Comparison of ENCODE assay signal across 2 cellular contexts in genomic region chr17:63309021-63309420, GRCh38.
TF ChIP-seq lines count a peak whose summit lies in the region.

No MANE protein-coding gene starts in this region.

TF ChIP-seq in IMR-90, 13 proteins besides CTCF, POLR2A, EP300 and RAD21:
- no peak for TF ChIP-seq RFX5 (IDR thresholded peaks at IDR 0.05; ENCODE audit: low read depth, low read length)
- TF ChIP-seq BHLHE40 (IDR thresholded peaks at IDR 0.05; ENCODE audit: low read depth, low read length): no peak
- TF ChIP-seq FOS (IDR thresholded peaks at IDR 0.05; ENCODE audit: low read depth, low read length): no peak
- TF ChIP-seq MXI1 (IDR thresholded peaks at IDR 0.05; ENCODE audit: borderline replicate concordance, low read depth, low read length): no peak
- TF ChIP-seq SMC3 (IDR thresholded peaks at IDR 0.05; ENCODE audit: low read depth, low read length): no peak
- no peak for TF ChIP-seq MAFK (IDR thresholded peaks at IDR 0.05; ENCODE audit: low read depth, low read length)
- no peak for TF ChIP-seq NFE2L2 (IDR thresholded peaks at IDR 0.05; ENCODE audit: low read depth, low read length)
- no peak for TF ChIP-seq MAZ (IDR thresholded peaks at IDR 0.05; ENCODE audit: borderline replicate concordance, low read depth, low read length)
- no peak for TF ChIP-seq CHD1 (IDR thresholded peaks at IDR 0.05; ENCODE audit: low read depth, low read length)
- TF ChIP-seq CEBPB (IDR thresholded peaks at IDR 0.05; ENCODE audit: low read depth, low read length): no peak
- TF ChIP-seq ELK1 (IDR thresholded peaks at IDR 0.05; ENCODE audit: borderline replicate concordance, low read depth, low read length): no peak

TF ChIP-seq in HEK293T, 16 proteins besides CTCF, POLR2A, EP300 and RAD21:
- TF ChIP-seq ELF4 (IDR thresholded peaks at IDR 0.05) (no peak), TARDBP (IDR thresholded peaks at IDR 0.05) (no peak), FOXA1 (IDR thresholded peaks at IDR 0.05) (no peak), NFRKB (IDR thresholded peaks at IDR 0.05) (no peak), LEF1 (IDR thresholded peaks at IDR 0.05; ENCODE audit: borderline replicate concordance) (no peak), HDGF (IDR thresholded peaks at IDR 0.05; ENCODE audit: borderline replicate concordance) (no peak), SUZ12 (IDR thresholded peaks at IDR 0.05) (no peak), FOXM1 (IDR thresholded peaks at IDR 0.05; ENCODE audit: borderline replicate concordance) (no peak), CTBP1 (IDR thresholded peaks at IDR 0.05; ENCODE audit: borderline replicate concordance) (no peak), PKNOX1 (IDR thresholded peaks at IDR 0.05) (no peak), ARNT (IDR thresholded peaks at IDR 0.05) (no peak), SP1 (IDR thresholded peaks at IDR 0.05) (no peak), ZNF384 (IDR thresholded peaks at IDR 0.05) (no peak), FOXK2 (IDR thresholded peaks at IDR 0.05) (no peak), BHLHE40 (IDR thresholded peaks at IDR 0.05; ENCODE audit: borderline replicate concordance) (no peak), L3MBTL2 (conservative IDR thresholded peaks at IDR 0.05) (no peak)
